1 cellular context compared by ENCODE assay signal in genomic region chr17:82740906-82741759, GRCh38.
A peak's percentile ranks its signal among the peaks of the same experiment; 100 is the strongest.
TF ChIP-seq lines count a peak whose summit lies in the region.

No MANE protein-coding gene starts in this region.

TF ChIP-seq in HepG2, 621 proteins besides CTCF, POLR2A, EP300 and RAD21 (continued from another document and continues in another):
- TF ChIP-seq, protein P1, sequence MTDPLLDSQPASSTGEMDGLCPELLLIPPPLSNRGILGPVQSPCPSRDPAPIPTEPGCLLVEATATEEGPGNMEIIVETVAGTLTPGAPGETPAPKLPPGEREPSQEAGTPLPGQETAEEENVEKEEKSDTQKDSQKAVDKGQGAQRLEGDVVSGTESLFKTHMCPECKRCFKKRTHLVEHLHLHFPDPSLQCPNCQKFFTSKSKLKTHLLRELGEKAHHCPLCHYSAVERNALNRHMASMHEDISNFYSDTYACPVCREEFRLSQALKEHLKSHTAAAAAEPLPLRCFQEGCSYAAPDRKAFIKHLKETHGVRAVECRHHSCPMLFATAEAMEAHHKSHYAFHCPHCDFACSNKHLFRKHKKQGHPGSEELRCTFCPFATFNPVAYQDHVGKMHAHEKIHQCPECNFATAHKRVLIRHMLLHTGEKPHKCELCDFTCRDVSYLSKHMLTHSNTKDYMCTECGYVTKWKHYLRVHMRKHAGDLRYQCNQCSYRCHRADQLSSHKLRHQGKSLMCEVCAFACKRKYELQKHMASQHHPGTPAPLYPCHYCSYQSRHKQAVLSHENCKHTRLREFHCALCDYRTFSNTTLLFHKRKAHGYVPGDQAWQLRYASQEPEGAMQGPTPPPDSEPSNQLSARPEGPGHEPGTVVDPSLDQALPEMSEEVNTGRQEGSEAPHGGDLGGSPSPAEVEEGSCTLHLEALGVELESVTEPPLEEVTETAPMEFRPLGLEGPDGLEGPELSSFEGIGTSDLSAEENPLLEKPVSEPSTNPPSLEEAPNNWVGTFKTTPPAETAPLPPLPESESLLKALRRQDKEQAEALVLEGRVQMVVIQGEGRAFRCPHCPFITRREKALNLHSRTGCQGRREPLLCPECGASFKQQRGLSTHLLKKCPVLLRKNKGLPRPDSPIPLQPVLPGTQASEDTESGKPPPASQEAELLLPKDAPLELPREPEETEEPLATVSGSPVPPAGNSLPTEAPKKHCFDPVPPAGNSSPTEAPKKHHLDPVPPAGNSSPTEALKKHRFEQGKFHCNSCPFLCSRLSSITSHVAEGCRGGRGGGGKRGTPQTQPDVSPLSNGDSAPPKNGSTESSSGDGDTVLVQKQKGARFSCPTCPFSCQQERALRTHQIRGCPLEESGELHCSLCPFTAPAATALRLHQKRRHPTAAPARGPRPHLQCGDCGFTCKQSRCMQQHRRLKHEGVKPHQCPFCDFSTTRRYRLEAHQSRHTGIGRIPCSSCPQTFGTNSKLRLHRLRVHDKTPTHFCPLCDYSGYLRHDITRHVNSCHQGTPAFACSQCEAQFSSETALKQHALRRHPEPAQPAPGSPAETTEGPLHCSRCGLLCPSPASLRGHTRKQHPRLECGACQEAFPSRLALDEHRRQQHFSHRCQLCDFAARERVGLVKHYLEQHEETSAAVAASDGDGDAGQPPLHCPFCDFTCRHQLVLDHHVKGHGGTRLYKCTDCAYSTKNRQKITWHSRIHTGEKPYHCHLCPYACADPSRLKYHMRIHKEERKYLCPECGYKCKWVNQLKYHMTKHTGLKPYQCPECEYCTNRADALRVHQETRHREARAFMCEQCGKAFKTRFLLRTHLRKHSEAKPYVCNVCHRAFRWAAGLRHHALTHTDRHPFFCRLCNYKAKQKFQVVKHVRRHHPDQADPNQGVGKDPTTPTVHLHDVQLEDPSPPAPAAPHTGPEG (CRISPR knock-in tag; IDR thresholded peaks at IDR 0.05): no peak
- TF ChIP-seq HES4 (CRISPR knock-in tag; IDR thresholded peaks at IDR 0.05; ENCODE audit: borderline replicate concordance) (no peak), ZNF33A (CRISPR knock-in tag; IDR thresholded peaks at IDR 0.05; ENCODE audit: borderline replicate concordance) (no peak), LCORL (IDR thresholded peaks at IDR 0.05) (no peak), LCORL (CRISPR knock-in tag; IDR thresholded peaks at IDR 0.05) (peak; percentile 93), ZNF607 (CRISPR knock-in tag; IDR thresholded peaks at IDR 0.05; ENCODE audit: borderline replicate concordance) (no peak; the same call in 1 of the 2 replicates), ZNF501 (CRISPR knock-in tag; IDR thresholded peaks at IDR 0.05) (peak; percentile 46), ZBTB40 (IDR thresholded peaks at IDR 0.05) (no peak), ZBTB40 (CRISPR knock-in tag; IDR thresholded peaks at IDR 0.05) (peak; percentile 69; the same call in 1 of the 2 replicates), ZNF282 (IDR thresholded peaks at IDR 0.05; ENCODE audit: partially characterized antibody) (no peak), ATF7-NPFF (CRISPR knock-in tag; IDR thresholded peaks at IDR 0.05; ENCODE audit: low read depth) (no peak), ZNF546 (CRISPR knock-in tag; conservative IDR thresholded peaks at IDR 0.05) (0 out of 2 replicates have a peak, but pooled peaks have one; percentile 42), ZNF672 (CRISPR knock-in tag; IDR thresholded peaks at IDR 0.05) (no peak), U2AF1 (optimal IDR thresholded peaks at IDR 0.05; ENCODE audit: low read depth, low read length) (no peak), NFE2L2 (IDR thresholded peaks at IDR 0.05; ENCODE audit: low read length) (no peak), SPEN (CRISPR knock-in tag; IDR thresholded peaks at IDR 0.05; ENCODE audit: low read depth) (peak; percentile 81), SP5 (CRISPR knock-in tag; IDR thresholded peaks at IDR 0.05; ENCODE audit: borderline replicate concordance, low read depth) (peak; percentile 77), TFE3 (CRISPR knock-in tag; IDR thresholded peaks at IDR 0.05) (peak; percentile 99), ETV6 (CRISPR knock-in tag; conservative IDR thresholded peaks at IDR 0.05) (peak; percentile 72; the same call in 1 of the 2 replicates), ZNF281 (CRISPR knock-in tag; IDR thresholded peaks at IDR 0.05; ENCODE audit: borderline replicate concordance) (peak; percentile 96), NFKBIZ (CRISPR knock-in tag; IDR thresholded peaks at IDR 0.05) (no peak), MATR3 (CRISPR knock-in tag; IDR thresholded peaks at IDR 0.05) (no peak), ZFP36L1 (CRISPR knock-in tag; IDR thresholded peaks at IDR 0.05) (no peak), JARID2 (CRISPR knock-in tag; IDR thresholded peaks at IDR 0.05; ENCODE audit: insufficient replicate concordance) (peak; percentile 66), MAFG (CRISPR knock-in tag; IDR thresholded peaks at IDR 0.05) (no peak), SMARCC2 (IDR thresholded peaks at IDR 0.05) (no peak), ZSCAN21 (CRISPR knock-in tag; IDR thresholded peaks at IDR 0.05; ENCODE audit: borderline replicate concordance) (peak; percentile 99), ZNF589 (CRISPR knock-in tag; conservative IDR thresholded peaks at IDR 0.05) (0 out of 2 replicates have a peak, but pooled peaks have one; percentile 14), RNF2 (conservative IDR thresholded peaks at IDR 0.05; ENCODE audit: low read depth) (no peak), HNRNPUL1 (IDR thresholded peaks at IDR 0.05; ENCODE audit: low read depth, low read length) (no peak), CHCHD3 (CRISPR knock-in tag; IDR thresholded peaks at IDR 0.05) (no peak), ZBTB2 (CRISPR knock-in tag; IDR thresholded peaks at IDR 0.05; ENCODE audit: low read depth) (no peak), ZNF350 (CRISPR knock-in tag; IDR thresholded peaks at IDR 0.05; ENCODE audit: borderline replicate concordance, low read depth) (peak; percentile 83), AKAP8 (CRISPR knock-in tag; IDR thresholded peaks at IDR 0.05) (0 out of 2 replicates have a peak, but pooled peaks have one; percentile 53), NR2F6 (IDR thresholded peaks at IDR 0.05) (peak; percentile 94), NR2F6 (CRISPR knock-in tag; IDR thresholded peaks at IDR 0.05) (peak; percentile 97), PAX8 (CRISPR knock-in tag; IDR thresholded peaks at IDR 0.05; ENCODE audit: borderline replicate concordance) (no peak)
- TF ChIP-seq, protein P2, sequence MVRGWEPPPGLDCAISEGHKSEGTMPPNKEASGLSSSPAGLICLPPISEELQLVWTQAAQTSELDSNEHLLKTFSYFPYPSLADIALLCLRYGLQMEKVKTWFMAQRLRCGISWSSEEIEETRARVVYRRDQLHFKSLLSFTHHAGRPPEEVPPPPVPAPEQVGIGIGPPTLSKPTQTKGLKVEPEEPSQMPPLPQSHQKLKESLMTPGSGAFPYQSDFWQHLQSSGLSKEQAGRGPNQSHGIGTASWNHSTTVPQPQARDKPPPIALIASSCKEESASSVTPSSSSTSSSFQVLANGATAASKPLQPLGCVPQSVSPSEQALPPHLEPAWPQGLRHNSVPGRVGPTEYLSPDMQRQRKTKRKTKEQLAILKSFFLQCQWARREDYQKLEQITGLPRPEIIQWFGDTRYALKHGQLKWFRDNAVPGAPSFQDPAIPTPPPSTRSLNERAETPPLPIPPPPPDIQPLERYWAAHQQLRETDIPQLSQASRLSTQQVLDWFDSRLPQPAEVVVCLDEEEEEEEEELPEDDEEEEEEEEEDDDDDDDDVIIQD (CRISPR knock-in tag; IDR thresholded peaks at IDR 0.05; ENCODE audit: low read depth): peak; percentile 54; the same call in 1 of the 2 replicates
- TF ChIP-seq, protein P3, sequence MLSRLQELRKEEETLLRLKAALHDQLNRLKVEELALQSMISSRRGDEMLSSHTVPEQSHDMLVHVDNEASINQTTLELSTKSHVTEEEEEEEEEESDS (CRISPR knock-in tag; IDR thresholded peaks at IDR 0.05; ENCODE audit: borderline replicate concordance): 0 out of 2 replicates have a peak, but pooled peaks have one; percentile 18
